In the genomic region with DNA sequence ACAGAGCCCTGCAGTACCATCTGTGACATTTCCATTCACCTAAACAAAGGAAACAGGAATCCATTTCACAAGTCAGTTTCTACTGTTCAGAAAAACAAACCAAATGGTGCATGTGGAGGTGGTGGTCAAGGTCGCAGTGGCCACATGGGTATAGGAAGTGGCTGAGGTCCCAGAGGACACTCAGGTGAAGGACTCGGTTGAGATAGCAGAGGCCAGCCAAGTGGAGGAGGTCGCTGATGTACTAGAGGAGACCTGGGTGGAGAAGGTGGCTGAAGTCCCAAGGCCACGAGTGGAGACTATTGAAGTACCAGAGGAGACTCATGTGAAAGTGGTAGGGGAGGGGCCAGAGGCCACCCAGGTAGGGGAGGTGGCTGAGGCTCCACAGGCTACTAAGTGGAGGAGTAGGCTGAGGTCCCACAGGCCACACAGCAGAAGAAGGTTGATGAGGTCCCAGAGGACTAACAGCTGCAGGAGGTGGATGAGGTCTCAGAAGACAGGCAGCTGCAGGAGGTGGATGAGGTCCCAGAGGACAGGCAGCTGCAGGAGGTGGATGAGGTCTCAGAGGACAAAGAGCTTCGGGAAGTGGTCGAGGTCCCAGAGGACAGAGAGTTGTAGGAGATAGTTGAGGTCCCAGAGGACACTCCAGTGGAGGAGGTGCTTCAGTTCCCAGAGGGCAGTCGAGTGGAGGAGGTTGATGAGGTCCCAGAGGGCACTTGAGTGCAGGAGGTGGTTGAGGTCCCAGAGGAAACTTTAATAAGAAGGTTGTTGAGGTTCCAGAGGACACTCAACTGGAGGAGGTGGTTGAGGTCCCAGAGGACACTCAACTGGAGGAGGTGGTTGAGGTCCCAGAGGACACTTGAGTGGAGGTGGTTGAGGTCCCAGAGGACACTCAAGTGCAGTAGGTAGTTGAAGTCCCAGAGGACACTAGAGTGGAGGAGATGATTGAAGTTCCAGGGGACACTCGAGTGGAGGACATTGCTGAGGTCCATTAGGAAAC, we compare ENCODE assay signal across 19 cellular contexts.
"Had no signal": no experiment of that assay in that cellular context is flagged by ENCODE, and none has a peak within 500 bp of the region (broad histone marks: within the 10 kb centered on the region; RNA-seq: fewer than 3 reads in every experiment).

No MANE protein-coding gene starts in this region.

- H3K27me3 ChIP-seq: right lobe of liver had no signal

- H3K4me1 Mint-ChIP-seq: activated naive CD4-positive, alpha-beta T cell treated with anti-CD3 and anti-CD28 coated beads, Interleukin-2, amount 10 ng/mL, durations not matched to agents 7 days and 5 days; brain; central memory CD8-positive, alpha-beta T cell had no signal

- H3K4me3 Mint-ChIP-seq: activated naive CD4-positive, alpha-beta T cell treated with anti-CD3 and anti-CD28 coated beads, Interleukin-2, amount 10 ng/mL, durations not matched to agents 7 days and 5 days; brain; central memory CD8-positive, alpha-beta T cell; natural killer cell treated with Interleukin-12 subunit alpha and Interleukin-12 subunit beta and Interleukin-15 and Interleukin-18, amount 100 ng/mL, for 72 hours; stimulated activated memory B cell treated with anti-CD40 and anti-IgM and Interleukin-4, amounts not matched to agents 10 μg/mL and 1 μg/mL and 100 μg/mL, for 72 hours; WTC11 had no signal

- DNase-seq: activated CD4-positive, alpha-beta T cell treated with anti-CD3 and anti-CD28 coated beads, Interleukin-2, amount 50 U/mL, for 48 hours; activated effector memory CD4-positive, alpha-beta T cell treated with anti-CD3 and anti-CD28 coated beads, Interleukin-2, amount 50 U/mL, for 16 hours; activated naive CD4-positive, alpha-beta T cell treated with anti-CD3 and anti-CD28 coated beads, Interleukin-2, amount 10 ng/mL, durations not matched to agents 7 days and 5 days; activated T-cell treated with anti-CD3 and anti-CD28 coated beads for 4 hours; anterior cingulate cortex; effector memory CD4-positive, alpha-beta T cell; foreskin keratinocyte; left ventricle myocardium inferior; right lobe of liver; stimulated activated CD4-positive, alpha-beta T cell treated with anti-CD3 and anti-CD28 coated beads, Interleukin-2, amount 100 ng/mL, for 24 hours; T1000 had no signal

- H3K27ac Mint-ChIP-seq: activated naive CD4-positive, alpha-beta T cell treated with anti-CD3 and anti-CD28 coated beads, Interleukin-2, amount 10 ng/mL, durations not matched to agents 7 days and 5 days; brain; stimulated activated memory B cell treated with anti-CD40 and anti-IgM and Interleukin-4, amounts not matched to agents 10 μg/mL and 1 μg/mL and 100 μg/mL, for 72 hours; WTC11 had no signal

- H3K4me1 ChIP-seq: foreskin keratinocyte, left ventricle myocardium inferior, parathyroid adenoma, right lobe of liver had no signal

- H3K9me3 Mint-ChIP-seq: activated naive CD4-positive, alpha-beta T cell treated with anti-CD3 and anti-CD28 coated beads, Interleukin-2, amount 10 ng/mL, durations not matched to agents 7 days and 5 days; central memory CD8-positive, alpha-beta T cell; natural killer cell treated with Interleukin-12 subunit alpha and Interleukin-12 subunit beta and Interleukin-15 and Interleukin-18, amount 100 ng/mL, for 72 hours had no signal

- H3K36me3 Mint-ChIP-seq: activated naive CD4-positive, alpha-beta T cell treated with anti-CD3 and anti-CD28 coated beads, Interleukin-2, amount 10 ng/mL, durations not matched to agents 7 days and 5 days; brain; natural killer cell treated with Interleukin-12 subunit alpha and Interleukin-12 subunit beta and Interleukin-15 and Interleukin-18, amount 100 ng/mL, for 72 hours; WTC11 had no signal

- ATAC-seq: right lobe of liver; stimulated activated memory B cell treated with anti-CD40 and anti-IgM and Interleukin-4, amounts not matched to agents 10 μg/mL and 1 μg/mL and 100 μg/mL, for 72 hours; WTC11 had no signal

- H3K9me3 ChIP-seq: left ventricle myocardium inferior, right lobe of liver, thoracic aorta had no signal

- H3K27ac ChIP-seq: foreskin keratinocyte, left ventricle myocardium inferior, parathyroid adenoma, right lobe of liver, skin epidermis, thoracic aorta had no signal

- H3K36me3 ChIP-seq: left ventricle myocardium inferior, right lobe of liver, thoracic aorta had no signal

- H3K4me3 ChIP-seq: left ventricle myocardium inferior, right lobe of liver, skin epidermis, thoracic aorta had no signal
